12 cellular contexts compared by ENCODE assay signal in the genomic region with DNA sequence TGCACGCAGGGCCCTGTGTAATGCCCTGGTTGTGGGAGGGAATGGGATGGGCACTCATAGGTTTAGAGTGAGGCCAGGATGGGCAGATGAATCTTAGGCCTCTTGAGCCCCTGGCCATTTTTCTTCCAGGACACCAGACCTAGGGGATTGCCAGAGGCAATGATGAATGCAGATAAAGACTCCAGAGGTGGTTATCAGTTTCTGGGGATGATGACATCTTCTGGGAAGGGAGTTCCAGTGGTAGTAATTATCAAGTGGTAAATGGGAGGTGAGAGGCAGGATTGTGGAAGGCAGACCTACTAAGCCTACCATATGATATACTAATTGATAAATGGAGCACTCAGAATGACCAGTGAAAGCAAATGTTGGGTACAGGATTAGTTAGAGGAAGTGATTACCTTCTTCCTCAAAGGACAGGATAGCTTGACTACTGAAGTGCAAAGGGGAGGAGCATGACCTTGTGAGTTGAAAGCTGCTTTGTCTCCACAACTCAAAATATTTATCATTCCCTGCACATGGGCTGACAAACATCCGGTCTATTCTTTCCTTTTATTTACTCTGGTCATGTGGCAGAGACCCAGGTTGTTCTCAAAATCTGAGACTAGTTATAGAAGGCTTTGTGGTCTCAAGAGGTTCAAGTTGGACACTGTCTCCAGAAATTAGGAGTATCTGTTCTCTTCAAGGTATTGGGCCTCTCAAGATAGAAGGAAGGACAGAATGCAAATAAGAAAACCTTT. TPM values are rescaled to one million over a fixed set of nuclear protein-coding genes. Genes with fewer than 3 reads are reported as not detected.
DNase-seq lines count a peak whose midpoint lies in the region; ATAC-seq, FAIRE-seq and TF ChIP-seq lines count a peak whose summit lies in the region.
"Had no signal": no experiment of that assay in that cellular context is flagged by ENCODE, and none has a peak within 500 bp of the region (broad histone marks: within the 10 kb centered on the region; RNA-seq: fewer than 3 reads in every experiment).

No MANE protein-coding gene starts in this region.

- no peaks in the 10 kb centered on the region for H4K20me1 ChIP-seq in HepG2 (ENCODE audit: insufficient read depth, low read length)

- TF ChIP-seq EP300 in HepG2 (IDR thresholded peaks at IDR 0.05; ENCODE audit: low read depth in 2 of 2, low read length in 2 of 2): peak in 1 of 2 experiments; percentile 93; a peak in 2 of 4 replicates
- peak; percentile 95 for TF ChIP-seq EP300 in HepG2 (CRISPR knock-in tag; IDR thresholded peaks at IDR 0.05; ENCODE audit: borderline replicate concordance)

- H3K9ac ChIP-seq in HepG2 (ENCODE audit: insufficient read depth, low read depth, low read length): peak overlapping the region; percentile 66

- peak; percentile 95 for FAIRE-seq in HepG2 (lab: Jason Lieb, UNC)

- H2AFZ ChIP-seq in HepG2 (ENCODE audit: low read length): no peak overlapping the region

- H3K27me3 ChIP-seq in HepG2 (ENCODE audit: control insufficient read depth in 1 of 2, insufficient read depth in 2 of 2, low read length in 2 of 2): no peaks in the 10 kb centered on the region
- H3K27me3 ChIP-seq: ascending aorta had no signal

- in situ Hi-C loops in SK-MEL-5 (cut with HindIII; ENCODE audit: low pct_unique_long_range_greater_than_20kb, low sequenced_read_pairs): no loop called here
- in situ Hi-C loops in HepG2 (cut with HindIII; ENCODE audit: extremely low pct_ligation_motif_present, low pct_unique_long_range_greater_than_20kb): no loop called here

- BruUV-seq in HepG2 (replicated peaks; lab: Mats Ljungman, UMichigan): no TSS peak

- ATAC-seq in HG02981 (IDR thresholded peaks at IDR 0.05; ENCODE audit: unreplicated experiment): peak; percentile 28
- ATAC-seq in HepG2: peak; percentile 90
- no peak for ATAC-seq in HG02571 (IDR thresholded peaks at IDR 0.05; ENCODE audit: unreplicated experiment)

- H3K9me3 ChIP-seq in HepG2 (ENCODE audit: low read length): no peaks in the 10 kb centered on the region
- H3K9me3 ChIP-seq: ascending aorta had no signal

- H3K4me2 ChIP-seq in HepG2 (ENCODE audit: low read depth, low read length): peak overlapping the region; percentile 65

- DNase-seq in ELF-1 (ENCODE audit: low read depth, low spot score) (peak; percentile 45), SK-MEL-5 (ENCODE audit: low read depth, low spot score) (peak; percentile 72), HepG2 (ENCODE audit: low spot score) (peak; percentile 97), NCI-H526 (lab: John Stamatoyannopoulos, UW) (no peak), NCI-H524 (lab: John Stamatoyannopoulos, UW) (no peak)
- no peak for DNase-seq in effector CD8-positive, alpha-beta T cell (lab: John Stamatoyannopoulos, UW)
- DNase-seq: activated CD4-positive, alpha-beta T cell treated with anti-CD3 and anti-CD28 coated beads for 1 hour; GDM1; NCI-H526 treated with DMSO at 0.1 percent for 48 hours had no signal

- no peak for TF ChIP-seq RAD21 in HepG2 (CRISPR knock-in tag; IDR thresholded peaks at IDR 0.05)

- peak overlapping the region; percentile 34 to 45 (median 35); a peak in 5 of 6 replicates for H3K4me3 ChIP-seq in HepG2 (replicated peaks in 1 of 3; ENCODE audit: insufficient read depth in 1 of 3, low read depth in 2 of 3, low read length in 3 of 3)
- H3K4me3 ChIP-seq: ascending aorta had no signal

- no peak for TF ChIP-seq CTCF in HepG2 (CRISPR knock-in tag; IDR thresholded peaks at IDR 0.05)

- POLR2A ChIA-PET in HepG2 (lab: Yijun Ruan, JAX): interaction anchor here (0.7 to 4.6 kb wide), 14 partner anchors 9 to 170 kb away, joined by 3 to 36 read pairs (median 6); a partner anchor contains a TSS

- CTCF ChIA-PET in HepG2 (lab: Yijun Ruan, JAX; ENCODE audit: low intra/inter-chr PET ratio, low total read pairs): no interaction called here

- H3K36me3 ChIP-seq in HepG2 (replicated peaks in 1 of 2; ENCODE audit: control insufficient read depth in 1 of 2, insufficient read depth in 2 of 2, low read length in 2 of 2): no peaks in the 10 kb centered on the region
- H3K36me3 ChIP-seq: ascending aorta had no signal

- peak; percentile 35 to 49; a peak in 1 of 4 replicates for TF ChIP-seq POLR2A in HepG2 (IDR thresholded peaks at IDR 0.05; ENCODE audit: insufficient read depth in 1 of 2, low read depth in 2 of 2, low read length in 2 of 2)

- intact Hi-C loops in HepG2 (cut with micrococcal nuclease; ENCODE audit: unreplicated experiment): no loop called here

- no peaks in the 10 kb centered on the region for H3K79me2 ChIP-seq in HepG2 (ENCODE audit: insufficient read depth, low read length)

- H3K4me1 ChIP-seq in HepG2 (ENCODE audit: insufficient read depth, low read length): peaks cover 76% of the 10 kb centered on the region
- H3K4me1 ChIP-seq: ascending aorta had no signal

- WGBS in HepG2 (ENCODE audit: low lambda C conversion rate): 37% methylated on average over 2 of the region's 2 CpGs

- H3K27ac ChIP-seq in HepG2 (ENCODE audit: extremely low read length, insufficient read depth, low read length): peak overlapping the region; percentile 78
- H3K27ac ChIP-seq: ascending aorta had no signal

TF ChIP-seq in HepG2, 621 proteins besides CTCF, POLR2A, EP300 and RAD21 (continues in another document):
- TF ChIP-seq GTF3A (CRISPR knock-in tag; conservative IDR thresholded peaks at IDR 0.05) (no peak), RFXANK (CRISPR knock-in tag; IDR thresholded peaks at IDR 0.05) (peak; percentile 49; the same call in 1 of the 2 replicates)

RNA-seq across cellular contexts. Expression of a gene that starts 10.2 kb away (rescaled TPM):
- total RNA-seq in SK-MEL-5 (2014; rRNA removed; shearing (Covaris generic)): 48.2 and 54.5 TPM in 2 replicates
- polyA plus RNA-seq in SK-MEL-5 (2015; cell fraction: cytosol; rRNA removed): 31.5 and 33.9 TPM in 2 replicates
- 24.5 and 27.7 TPM in 2 replicates for polyA plus RNA-seq in SK-MEL-5 (2015; cell fraction: nucleus; rRNA removed)
- 99.7 and 188 TPM in 2 replicates for total RNA-seq in HepG2 (2016; rRNA removed; fragmentation: Illumina TruSeq; extraction: Trizol)
- total RNA-seq in HepG2 (2016; cell fraction: cytosol; rRNA removed; fragmentation: Illumina TruSeq; extraction: Trizol; ENCODE audit: low read depth): 19.1 and 23.2 TPM in 2 replicates
- total RNA-seq in HepG2 (2016; cell fraction: insoluble cytoplasmic fraction; rRNA removed; fragmentation: Illumina TruSeq; extraction: Trizol): 102 and 181 TPM in 2 replicates
- total RNA-seq in HepG2 (2016; cell fraction: membrane; rRNA removed; fragmentation: Illumina TruSeq; extraction: Trizol): 106 and 120 TPM in 2 replicates
- total RNA-seq in HepG2 (2016; cell fraction: nucleus; rRNA removed; fragmentation: Illumina TruSeq; extraction: Trizol): 59.2 and 61.8 TPM in 2 replicates
- polyA plus RNA-seq in HepG2 (2011; rRNA removed): 72.5 and 89.5 TPM in 2 replicates
- polyA plus RNA-seq in HepG2 (2011; cell fraction: cytosol; rRNA removed): 38.7 and 59.9 TPM in 2 replicates
- polyA plus RNA-seq in HepG2 (2011; cell fraction: nucleus; rRNA removed): 17.3 and 27.5 TPM in 2 replicates
- polyA plus RNA-seq in HepG2 (2012): 88.0 and 112 TPM in 2 replicates
- 10.3 and 11.1 TPM in 2 replicates for polyA plus RNA-seq in HepG2 (2016; cell fraction: cytosol; fragmentation: Illumina TruSeq; extraction: Trizol; ENCODE audit: low read depth)
- polyA plus RNA-seq in HepG2 (2016; cell fraction: insoluble cytoplasmic fraction; fragmentation: Illumina TruSeq; extraction: Trizol; ENCODE audit: low read depth): 125 and 127 TPM in 2 replicates
- polyA plus RNA-seq in HepG2 (2016; cell fraction: membrane; fragmentation: Illumina TruSeq; extraction: Trizol; ENCODE audit: low read depth): 48.4 and 51.8 TPM in 2 replicates
- polyA plus RNA-seq in HepG2 (2016; cell fraction: nucleus; fragmentation: Illumina TruSeq; extraction: Trizol; ENCODE audit: insufficient read depth, low read depth): 46.4 and 50.6 TPM in 2 replicates
- 21.4 and 67.1 TPM in 2 replicates for polyA minus RNA-seq in HepG2 (2011; rRNA and poly(A)+ RNA removed; ENCODE audit: low replicate concordance)
- 105 and 119 TPM in 2 replicates for polyA minus RNA-seq in HepG2 (2011; cell fraction: cytosol; rRNA and poly(A)+ RNA removed)
- 83.8 and 92.4 TPM in 2 replicates for polyA minus RNA-seq in HepG2 (2011; cell fraction: nucleus; rRNA and poly(A)+ RNA removed)

RNA-seq across cellular contexts. Expression of a gene that starts 37.3 kb away (rescaled TPM):
- 29.0 and 29.6 TPM in 2 replicates for total RNA-seq in SK-MEL-5 (2014; rRNA removed; shearing (Covaris generic))
- polyA plus RNA-seq in SK-MEL-5 (2015; cell fraction: cytosol; rRNA removed): 23.3 and 24.8 TPM in 2 replicates
- polyA plus RNA-seq in SK-MEL-5 (2015; cell fraction: nucleus; rRNA removed): 11.3 and 17.7 TPM in 2 replicates
- total RNA-seq in HepG2 (2016; rRNA removed; fragmentation: Illumina TruSeq; extraction: Trizol): 60.3 and 103 TPM in 2 replicates
- total RNA-seq in HepG2 (2016; cell fraction: cytosol; rRNA removed; fragmentation: Illumina TruSeq; extraction: Trizol; ENCODE audit: low read depth): 5.4 and 6.7 TPM in 2 replicates
- 59.6 and 98.8 TPM in 2 replicates for total RNA-seq in HepG2 (2016; cell fraction: insoluble cytoplasmic fraction; rRNA removed; fragmentation: Illumina TruSeq; extraction: Trizol)
- 11.8 and 15.6 TPM in 2 replicates for total RNA-seq in HepG2 (2016; cell fraction: membrane; rRNA removed; fragmentation: Illumina TruSeq; extraction: Trizol)
- total RNA-seq in HepG2 (2016; cell fraction: nucleus; rRNA removed; fragmentation: Illumina TruSeq; extraction: Trizol): 31.2 and 37.2 TPM in 2 replicates
- polyA plus RNA-seq in HepG2 (2011; rRNA removed): 14.8 and 17.0 TPM in 2 replicates
- 5.5 and 8.8 TPM in 2 replicates for polyA plus RNA-seq in HepG2 (2011; cell fraction: cytosol; rRNA removed)
- polyA plus RNA-seq in HepG2 (2011; cell fraction: nucleus; rRNA removed): 6.2 and 9.5 TPM in 2 replicates
- 53.1 and 82.9 TPM in 2 replicates for polyA plus RNA-seq in HepG2 (2012)
- 1.7 and 2.5 TPM in 2 replicates for polyA plus RNA-seq in HepG2 (2016; cell fraction: cytosol; fragmentation: Illumina TruSeq; extraction: Trizol; ENCODE audit: low read depth)
- polyA plus RNA-seq in HepG2 (2016; cell fraction: insoluble cytoplasmic fraction; fragmentation: Illumina TruSeq; extraction: Trizol; ENCODE audit: low read depth): 95.3 and 96.1 TPM in 2 replicates
- polyA plus RNA-seq in HepG2 (2016; cell fraction: membrane; fragmentation: Illumina TruSeq; extraction: Trizol; ENCODE audit: low read depth): 3.5 and 5.3 TPM in 2 replicates
- polyA plus RNA-seq in HepG2 (2016; cell fraction: nucleus; fragmentation: Illumina TruSeq; extraction: Trizol; ENCODE audit: insufficient read depth, low read depth): 34.7 and 39.3 TPM in 2 replicates
- polyA minus RNA-seq in HepG2 (2011; rRNA and poly(A)+ RNA removed; ENCODE audit: low replicate concordance): 4.3 TPM in 2 replicates
- polyA minus RNA-seq in HepG2 (2011; cell fraction: cytosol; rRNA and poly(A)+ RNA removed): 14.5 and 17.0 TPM in 2 replicates
- polyA minus RNA-seq in HepG2 (2011; cell fraction: nucleus; rRNA and poly(A)+ RNA removed): 22.8 and 38.7 TPM in 2 replicates

Comparison
In these comparisons a context has a peak if more than half of its experiments do, and no peak if none do; other contexts are left out.
1. DNase-seq: peak in ELF-1 (single experiment), SK-MEL-5 (single experiment) and HepG2 (single experiment); none in NCI-H526 (0 of 2), effector CD8-positive, alpha-beta T cell (single experiment) and NCI-H524 (0 of 2).